In the genomic region with DNA sequence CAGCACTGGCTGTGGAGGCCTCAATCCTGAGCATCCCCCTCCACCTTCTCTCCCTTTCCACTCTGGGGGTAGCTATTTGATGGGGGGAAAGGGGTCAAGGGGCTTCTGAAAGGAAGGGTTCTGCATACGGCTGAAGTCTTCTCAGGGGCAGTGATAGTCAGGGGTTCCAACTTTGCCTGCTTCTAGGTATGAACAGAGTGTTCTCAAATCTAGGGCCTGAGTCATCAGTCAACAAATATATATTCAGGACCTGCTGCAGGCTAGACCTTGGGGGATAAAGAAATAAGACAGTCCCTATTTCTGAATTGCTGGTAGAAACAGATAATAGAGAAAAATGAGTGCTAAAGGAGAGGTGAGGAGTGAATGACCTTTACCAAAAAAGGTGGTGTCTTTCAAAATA, we compare ENCODE assay signal across 27 cellular contexts. TPM values are rescaled to one million over a fixed set of nuclear protein-coding genes. Genes with fewer than 3 reads are reported as not detected.
"Had no signal": no experiment of that assay in that cellular context is flagged by ENCODE, and none has a peak within 500 bp of the region (broad histone marks: within the 10 kb centered on the region; RNA-seq: fewer than 3 reads in every experiment).

No MANE protein-coding gene starts in this region.

- H3K27ac ChIP-seq: hepatocyte, left ventricle myocardium inferior, lower lobe of right lung, pancreas, right lobe of liver, suprapubic skin, thyroid gland, upper lobe of left lung, vagina had no signal

- H3K9me3 ChIP-seq: left ventricle myocardium inferior, lower lobe of right lung, pancreas, right lobe of liver, suprapubic skin, thyroid gland, upper lobe of left lung, vagina had no signal

- DNase-seq: cortex of kidney; effector memory CD4-positive, alpha-beta T cell; foreskin fibroblast; head of caudate nucleus; kidney; left cardiac atrium; left ventricle myocardium inferior; lower lobe of right lung; midbrain; naive thymus-derived CD4-positive, alpha-beta T cell; nephron progenitor cell; pancreas; retina; right lobe of liver; stimulated activated CD4-positive, alpha-beta T cell treated with anti-CD3 and anti-CD28 coated beads, Interleukin-2, amount 100 ng/mL, for 24 hours; stimulated activated CD4-positive, alpha-beta T cell treated with anti-CD3 and anti-CD28 coated beads, Interleukin-4, amount 100 ng/mL, for 4 hours; stimulated activated naive B cell treated with anti-CD40 and anti-IgM and Interleukin-4, amounts not matched to agents 10 μg/mL and 1 μg/mL and 100 μg/mL, for 72 hours; thyroid gland; upper lobe of left lung had no signal

- H3K9me3 Mint-ChIP-seq: central memory CD8-positive, alpha-beta T cell; memory B cell; naive thymus-derived CD4-positive, alpha-beta T cell; nephron progenitor cell; stimulated activated naive B cell treated with anti-CD40 and anti-IgM and Interleukin-4, amounts not matched to agents 10 μg/mL and 1 μg/mL and 100 μg/mL, for 72 hours had no signal

- H3K36me3 Mint-ChIP-seq: memory B cell; naive thymus-derived CD4-positive, alpha-beta T cell; stimulated activated naive B cell treated with anti-CD40 and anti-IgM and Interleukin-4, amounts not matched to agents 10 μg/mL and 1 μg/mL and 100 μg/mL, for 72 hours had no signal

- H3K4me3 ChIP-seq: hepatocyte, left ventricle myocardium inferior, lower lobe of right lung, pancreas, right lobe of liver, skin epidermis, suprapubic skin, thyroid gland, upper lobe of left lung, vagina had no signal

- H3K36me3 ChIP-seq: left ventricle myocardium inferior, lower lobe of right lung, pancreas, right lobe of liver, suprapubic skin, thyroid gland, upper lobe of left lung, vagina had no signal

- H3K4me3 Mint-ChIP-seq: central memory CD8-positive, alpha-beta T cell; memory B cell; naive thymus-derived CD4-positive, alpha-beta T cell; nephron progenitor cell; stimulated activated naive B cell treated with anti-CD40 and anti-IgM and Interleukin-4, amounts not matched to agents 10 μg/mL and 1 μg/mL and 100 μg/mL, for 72 hours had no signal

- H3K27me3 ChIP-seq: pancreas, thyroid gland, vagina had no signal

- ATAC-seq: esophagus mucosa; left cardiac atrium; lower lobe of right lung; naive thymus-derived CD4-positive, alpha-beta T cell; pancreas; right lobe of liver; stimulated activated naive B cell treated with anti-CD40 and anti-IgM and Interleukin-4, amounts not matched to agents 10 μg/mL and 1 μg/mL and 100 μg/mL, for 72 hours had no signal

- H3K4me1 ChIP-seq: pancreas had no signal

- H3K27ac Mint-ChIP-seq: memory B cell; naive thymus-derived CD4-positive, alpha-beta T cell; nephron progenitor cell; progenitor cell of endocrine pancreas; stimulated activated naive B cell treated with anti-CD40 and anti-IgM and Interleukin-4, amounts not matched to agents 10 μg/mL and 1 μg/mL and 100 μg/mL, for 72 hours had no signal

RNA-seq across cellular contexts. Expression of gene RGMA, which starts 12.8 kb away (rescaled TPM):
- polyA plus RNA-seq: naive thymus-derived CD4-positive, alpha-beta T cell had no signal
